In genomic region chr11:46673713-46674462, GRCh38 we compare ENCODE assay signal across 7 cellular contexts. TPM values are rescaled to one million over a fixed set of nuclear protein-coding genes. Genes with fewer than 3 reads are reported as not detected.
DNase-seq lines count a peak whose midpoint lies in the region; ATAC-seq and TF ChIP-seq lines count a peak whose summit lies in the region.
"Had no signal": no experiment of that assay in that cellular context is flagged by ENCODE, and none has a peak within 500 bp of the region (broad histone marks: within the 10 kb centered on the region; RNA-seq: fewer than 3 reads in every experiment).

No MANE protein-coding gene starts in this region.

- peaks cover 41 to 63% of the 10 kb centered on the region in 2 donors for H3K36me3 Mint-ChIP-seq in CD14-positive monocyte
- H3K36me3 Mint-ChIP-seq in activated T-helper 17 cell treated with anti-CD3 and anti-CD28 coated beads, Interleukin-2, amount 50 U/mL, for 72 hours (ENCODE audit: low read depth) = peaks cover 60% of the 10 kb centered on the region

- H3K27me3 Mint-ChIP-seq in CD14-positive monocyte (ENCODE audit: low read depth in 3 of 3) = no peaks in the 10 kb centered on the region
- H3K27me3 Mint-ChIP-seq in activated T-helper 17 cell treated with anti-CD3 and anti-CD28 coated beads, Interleukin-2, amount 50 U/mL, for 72 hours = no peaks in the 10 kb centered on the region

- H3K9me3 ChIP-seq in mucosa of rectum (ENCODE audit: control insufficient read depth in 2 of 2, low read length in 2 of 2) = no peaks in the 10 kb centered on the region
- H3K9me3 ChIP-seq: SJSA1 had no signal

- H3K9me3 Mint-ChIP-seq in CD14-positive monocyte = peaks cover 0 to 7% (median 3%) of the 10 kb centered on the region in 7 donors
- H3K9me3 Mint-ChIP-seq in activated T-helper 17 cell treated with anti-CD3 and anti-CD28 coated beads, Interleukin-2, amount 50 U/mL, for 72 hours = no peaks in the 10 kb centered on the region

- peaks cover 25 to 28% of the 10 kb centered on the region in 2 donors for H3K4me1 ChIP-seq in mucosa of rectum (ENCODE audit: control insufficient read depth in 2 of 2, insufficient read depth in 2 of 2, low read length in 2 of 2)
- H3K4me1 ChIP-seq: SJSA1 had no signal

- no peak for DNase-seq in CD14-positive monocyte (ENCODE audit: low spot score)

- peak overlapping the region; percentile 78 to 83 for H3K27ac ChIP-seq in mucosa of rectum (ENCODE audit: low read depth in 2 of 2, low read length in 2 of 2)
- H3K27ac ChIP-seq: SJSA1 had no signal

- no peak for ATAC-seq in activated T-helper 17 cell treated with anti-CD3 and anti-CD28 coated beads, Interleukin-2, amount 50 U/mL, for 72 hours (replicated peaks)
- no peak for ATAC-seq in HG02759 (IDR thresholded peaks at IDR 0.05; ENCODE audit: unreplicated experiment)
- ATAC-seq in HG03175 (IDR thresholded peaks at IDR 0.05; ENCODE audit: unreplicated experiment) = no peak
- no peak for ATAC-seq in GM18870 (IDR thresholded peaks at IDR 0.05; ENCODE audit: unreplicated experiment)

- no peak for TF ChIP-seq CTCF in CD14-positive monocyte (IDR thresholded peaks at IDR 0.05)

- H3K4me1 Mint-ChIP-seq in CD14-positive monocyte = peaks cover 95% of the 10 kb centered on the region
- H3K4me1 Mint-ChIP-seq in activated T-helper 17 cell treated with anti-CD3 and anti-CD28 coated beads, Interleukin-2, amount 50 U/mL, for 72 hours = peaks cover 35% of the 10 kb centered on the region

- no peak overlapping the region for H3K9ac ChIP-seq in mucosa of rectum (ENCODE audit: low read depth in 1 of 2, low read length in 2 of 2)

- intact Hi-C loops in CD14-positive monocyte (cut with micrococcal nuclease) = no loop called here

- peaks cover 50 to 55% of the 10 kb centered on the region in 2 donors for H3K36me3 ChIP-seq in mucosa of rectum (ENCODE audit: control insufficient read depth in 2 of 2, insufficient read depth in 2 of 2, low read length in 2 of 2)

- no peak overlapping the region for H3K4me3 Mint-ChIP-seq in CD14-positive monocyte
- no peak overlapping the region for H3K4me3 Mint-ChIP-seq in activated T-helper 17 cell treated with anti-CD3 and anti-CD28 coated beads, Interleukin-2, amount 50 U/mL, for 72 hours

- no peak overlapping the region for H3K4me3 ChIP-seq in mucosa of rectum (ENCODE audit: low read length in 2 of 2)
- H3K4me3 ChIP-seq: SJSA1 had no signal

- peak overlapping the region; percentile 81 to 99 (median 96) for H3K27ac Mint-ChIP-seq in CD14-positive monocyte
- peak overlapping the region; percentile 79 for H3K27ac Mint-ChIP-seq in activated T-helper 17 cell treated with anti-CD3 and anti-CD28 coated beads, Interleukin-2, amount 50 U/mL, for 72 hours

- H3K27me3 ChIP-seq in mucosa of rectum (ENCODE audit: control insufficient read depth in 2 of 2, insufficient read depth in 2 of 2, low read length in 2 of 2) = no peaks in the 10 kb centered on the region
- H3K27me3 ChIP-seq: SJSA1 had no signal

RNA-seq across cellular contexts. Expression of gene ARHGAP1, which starts 26.5 kb away (rescaled TPM):
- 10 to 100 TPM; 31.6 to 59.3 TPM for polyA plus RNA-seq in CD14-positive monocyte
- 10 to 100 TPM; 43.5 to 49.6 TPM for total RNA-seq in activated T-helper 17 cell treated with anti-CD3 and anti-CD28 coated beads, Interleukin-2, amount 50 U/mL, for 72 hours

RNA-seq across cellular contexts. Expression of gene ZNF408, which starts 26.9 kb away (rescaled TPM):
- 1 to 10 TPM; 4.1 to 4.2 TPM for polyA plus RNA-seq in CD14-positive monocyte
- total RNA-seq in activated T-helper 17 cell treated with anti-CD3 and anti-CD28 coated beads, Interleukin-2, amount 50 U/mL, for 72 hours = 10 to 100 TPM; 10.5 to 15.1 TPM

RNA-seq across cellular contexts. Expression of gene F2, which starts 45.1 kb away (rescaled TPM):
- not detected for polyA plus RNA-seq in CD14-positive monocyte
- not detected for total RNA-seq in activated T-helper 17 cell treated with anti-CD3 and anti-CD28 coated beads, Interleukin-2, amount 50 U/mL, for 72 hours
- total RNA-seq: SJSA1 had no signal

RNA-seq across cellular contexts. Expression of gene ATG13, which starts 56.5 kb away (rescaled TPM):
- polyA plus RNA-seq in CD14-positive monocyte = 10 to 100 TPM; 51.2 to 55.5 TPM
- 10 to 100 TPM; 59.1 to 62.1 TPM for total RNA-seq in activated T-helper 17 cell treated with anti-CD3 and anti-CD28 coated beads, Interleukin-2, amount 50 U/mL, for 72 hours

RNA-seq across cellular contexts. Expression of gene HARBI1, which starts 56.9 kb away (rescaled TPM):
- polyA plus RNA-seq in CD14-positive monocyte = 1 to 10 TPM; 2.1 to 4.4 TPM
- total RNA-seq in activated T-helper 17 cell treated with anti-CD3 and anti-CD28 coated beads, Interleukin-2, amount 50 U/mL, for 72 hours = 1 to 10 TPM; 2.4 to 4.6 TPM
